Comparison of ENCODE assay signal across 18 cellular contexts in the genomic region with DNA sequence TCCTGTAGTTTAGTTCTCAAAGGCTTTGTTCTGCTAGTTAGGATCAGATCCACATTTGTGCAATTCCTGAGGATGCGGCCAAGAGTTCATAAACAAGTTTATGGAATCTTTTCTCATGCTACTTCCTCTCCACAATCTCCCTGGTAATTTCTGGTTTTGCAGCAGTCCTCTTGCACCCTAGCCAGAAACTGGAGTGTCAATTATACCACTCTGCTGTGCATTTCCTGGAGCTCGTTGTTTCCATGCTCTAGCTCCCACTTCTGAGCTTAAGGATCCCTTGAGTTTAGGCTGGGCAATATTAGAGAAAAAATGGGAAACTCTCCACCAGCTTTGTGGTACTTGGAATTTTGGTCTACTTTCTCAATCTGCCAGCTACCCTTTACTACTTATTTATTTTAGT.
DNase-seq lines count a peak whose midpoint lies in the region; ATAC-seq and TF ChIP-seq lines count a peak whose summit lies in the region.
"Had no signal": no experiment of that assay in that cellular context is flagged by ENCODE, and none has a peak within 500 bp of the region (broad histone marks: within the 10 kb centered on the region; RNA-seq: fewer than 3 reads in every experiment).

No MANE protein-coding gene starts in this region.

- no peaks in the 10 kb centered on the region for H3K36me3 ChIP-seq in upper lobe of right lung
- no peaks in the 10 kb centered on the region for H3K36me3 ChIP-seq in uterus
- H3K36me3 ChIP-seq: BLaER1 treated with 17β-estradiol and CSF1 and Interleukin-3, amounts not matched to agents 10 nM and 100 nM; SJSA1 had no signal

- TF ChIP-seq CTCF in upper lobe of right lung (IDR thresholded peaks at IDR 0.05), result no peak
- TF ChIP-seq CTCF in uterus (IDR thresholded peaks at IDR 0.05), result no peak

- no peak for TF ChIP-seq POLR2A in uterus (IDR thresholded peaks at IDR 0.05)

- intact Hi-C loops in left colon (cut with DNase I, micrococcal nuclease), result no loop called here
- intact Hi-C loops in upper lobe of right lung (cut with DNase I), result no loop called here
- intact Hi-C loops in uterus (cut with DNase I; ENCODE audit: low total_unique reads), result no loop called here

- H3K9me3 Mint-ChIP-seq in activated naive CD8-positive, alpha-beta T cell treated with anti-CD3 and anti-CD28 coated beads, Interleukin-2, amount 50 U/mL, for 24 hours, result peaks cover 7% of the 10 kb centered on the region

- no peaks in the 10 kb centered on the region for H3K4me1 Mint-ChIP-seq in activated naive CD8-positive, alpha-beta T cell treated with anti-CD3 and anti-CD28 coated beads, Interleukin-2, amount 50 U/mL, for 24 hours
- H3K4me1 Mint-ChIP-seq: CD8-positive, alpha-beta memory T cell had no signal

- H3K27me3 Mint-ChIP-seq in activated naive CD8-positive, alpha-beta T cell treated with anti-CD3 and anti-CD28 coated beads, Interleukin-2, amount 50 U/mL, for 24 hours, result peaks cover 1% of the 10 kb centered on the region

- peaks cover 6% of the 10 kb centered on the region for H3K4me1 ChIP-seq in upper lobe of right lung
- H3K4me1 ChIP-seq in uterus, result no peaks in the 10 kb centered on the region
- H3K4me1 ChIP-seq: SJSA1 had no signal

- H3K9me3 ChIP-seq in upper lobe of right lung (peaks cover 3% of the 10 kb centered on the region), uterus (no peaks in the 10 kb centered on the region)
- H3K9me3 ChIP-seq: SJSA1 had no signal

- H3K36me3 Mint-ChIP-seq in activated naive CD8-positive, alpha-beta T cell treated with anti-CD3 and anti-CD28 coated beads, Interleukin-2, amount 50 U/mL, for 24 hours (ENCODE audit: low read depth), result no peaks in the 10 kb centered on the region
- H3K36me3 Mint-ChIP-seq: CD8-positive, alpha-beta memory T cell had no signal

- peak; percentile 11 for DNase-seq in NCI-H345 (lab: John Stamatoyannopoulos, UW)
- DNase-seq in NCI-H345 treated with DMSO at 0.1 percent for 48 hours (lab: John Stamatoyannopoulos, UW; ENCODE audit: unreplicated experiment), result no peak
- peak; percentile 3 to 29 for DNase-seq in NCI-H187 (lab: John Stamatoyannopoulos, UW)
- no peak for DNase-seq in left colon
- DNase-seq in upper lobe of right lung, result no peak
- no peak for DNase-seq in activated naive CD8-positive, alpha-beta T cell treated with anti-CD3 and anti-CD28 coated beads, Interleukin-2, amount 50 U/mL, for 24 hours
- no peak for DNase-seq in UCSD-AML1 (lab: John Stamatoyannopoulos, UW; ENCODE audit: unreplicated experiment)
- no peak for DNase-seq in uterus
- DNase-seq: CD8-positive, alpha-beta memory T cell; EL; KG1; NCI-H1105; NCI-H1930; NCI-H446; NCI-H748 treated with DMSO at 0.1 percent for 48 hours; PC-9 had no signal

- H3K4me3 Mint-ChIP-seq in activated naive CD8-positive, alpha-beta T cell treated with anti-CD3 and anti-CD28 coated beads, Interleukin-2, amount 50 U/mL, for 24 hours, result no peak overlapping the region
- H3K4me3 Mint-ChIP-seq: CD8-positive, alpha-beta memory T cell had no signal

- H3K27ac Mint-ChIP-seq in activated naive CD8-positive, alpha-beta T cell treated with anti-CD3 and anti-CD28 coated beads, Interleukin-2, amount 50 U/mL, for 24 hours, result no peak overlapping the region
- H3K27ac Mint-ChIP-seq: CD8-positive, alpha-beta memory T cell had no signal

- peak; percentile 56 for ATAC-seq in left colon
- ATAC-seq in upper lobe of right lung, result peak; percentile 42
- ATAC-seq in activated naive CD8-positive, alpha-beta T cell treated with anti-CD3 and anti-CD28 coated beads, Interleukin-2, amount 50 U/mL, for 24 hours, result no peak

- H3K4me3 ChIP-seq in upper lobe of right lung (no peak overlapping the region), uterus (no peak overlapping the region)
- H3K4me3 ChIP-seq: BLaER1 treated with 17β-estradiol and CSF1 and Interleukin-3, amounts not matched to agents 10 nM and 100 nM; PC-9; SJSA1 had no signal

- H3K27ac ChIP-seq in upper lobe of right lung, result no peak overlapping the region
- no peak overlapping the region for H3K27ac ChIP-seq in uterus
- H3K27ac ChIP-seq: BLaER1 treated with 17β-estradiol and CSF1 and Interleukin-3, amounts not matched to agents 10 nM and 100 nM; PC-9; SJSA1 had no signal

- H3K27me3 ChIP-seq in upper lobe of right lung, result no peaks in the 10 kb centered on the region
- H3K27me3 ChIP-seq in uterus, result no peaks in the 10 kb centered on the region
- H3K27me3 ChIP-seq: BLaER1 treated with 17β-estradiol and CSF1 and Interleukin-3, amounts not matched to agents 10 nM and 100 nM; SJSA1 had no signal

Comparison
In these comparisons a context has a peak if more than half of its experiments do, and no peak if none do; other contexts are left out.
1. DNase-seq: peak in NCI-H345 (single experiment) and NCI-H187 (2 of 2); none in NCI-H345 treated with DMSO at 0.1 percent for 48 hours (single experiment), left colon (0 of 2), upper lobe of right lung (single experiment), activated naive CD8-positive, alpha-beta T cell treated with anti-CD3 and anti-CD28 coated beads, Interleukin-2, amount 50 U/mL, for 24 hours (single experiment), UCSD-AML1 (single experiment) and uterus (0 of 2).